Comparison of ENCODE assay signal across 1 cellular context in genomic region chr11:118715245-118715807, GRCh38.
TF ChIP-seq lines count a peak whose summit lies in the region.

No MANE protein-coding gene starts in this region.

TF ChIP-seq in GM23338, 12 proteins besides CTCF, POLR2A, EP300 and RAD21 (continued from another document):
- TF ChIP-seq ZNF462 (CRISPR knock-in tag; IDR thresholded peaks at IDR 0.05) (no peak), REST (IDR thresholded peaks at IDR 0.05; ENCODE audit: unreplicated experiment) (no peak)
